ENCODE assay signal across 7 cellular contexts in the genomic region with DNA sequence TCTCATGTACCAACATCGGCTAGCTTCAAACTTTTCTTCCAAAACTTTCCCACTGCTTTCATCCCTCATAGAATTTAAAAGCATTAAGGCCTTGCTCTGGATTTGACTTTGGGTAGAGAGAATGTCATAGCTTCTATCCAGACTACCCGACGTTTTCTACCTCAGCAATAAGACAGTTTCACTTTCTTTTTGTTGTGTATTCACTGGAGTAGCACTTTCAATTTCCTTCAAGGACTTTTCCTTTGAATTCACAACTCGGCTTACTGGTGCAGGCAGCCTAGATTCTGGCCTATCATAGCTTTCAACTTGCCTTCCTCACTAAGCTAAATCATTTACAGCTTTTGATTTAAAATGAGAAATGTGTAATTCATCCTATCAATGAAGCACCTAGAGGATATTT.
A peak's percentile ranks its signal among the peaks of the same experiment; 100 is the strongest.
DNase-seq lines count a peak whose midpoint lies in the region; ATAC-seq and TF ChIP-seq lines count a peak whose summit lies in the region.

No MANE protein-coding gene starts in this region.

- peak overlapping the region; percentile 53 for H3K4me3 Mint-ChIP-seq in stimulated activated effector memory CD8-positive, alpha-beta T cell treated with anti-CD3 and anti-CD28 coated beads, Interleukin-12 subunit alpha, Interleukin-12 subunit beta, amount 100 ng/mL, for 72 hours

- no peak for ATAC-seq in stimulated activated effector memory CD8-positive, alpha-beta T cell treated with anti-CD3 and anti-CD28 coated beads, Interleukin-12 subunit alpha, Interleukin-12 subunit beta, amount 100 ng/mL, for 72 hours
- ATAC-seq in GM18498 (IDR thresholded peaks at IDR 0.05; ENCODE audit: unreplicated experiment) (no peak), HG03135 (IDR thresholded peaks at IDR 0.05; ENCODE audit: unreplicated experiment) (no peak)

- H3K4me3 ChIP-seq in esophagus muscularis mucosa, result peak overlapping the region; percentile 24 to 50 (median 28)

- 65% methylated on average over 4 of the region's 4 CpGs for WGBS in esophagus muscularis mucosa

- no peaks in the 10 kb centered on the region for H3K27me3 ChIP-seq in esophagus muscularis mucosa

- peaks cover 0 to 9% (median 0%) of the 10 kb centered on the region in 4 donors for H3K4me1 ChIP-seq in esophagus muscularis mucosa

- peak; percentile 3 for DNase-seq in GM20000 (ENCODE audit: low spot score)
- DNase-seq in NCI-H2029 treated with DMSO at 0.1 percent for 48 hours (lab: John Stamatoyannopoulos, UW), result peak; percentile 64
- DNase-seq in esophagus muscularis mucosa (ENCODE audit: extremely low spot score), result no peak
- DNase-seq in stimulated activated effector memory CD8-positive, alpha-beta T cell treated with anti-CD3 and anti-CD28 coated beads, Interleukin-12 subunit alpha, Interleukin-12 subunit beta, amount 100 ng/mL, for 72 hours (ENCODE audit: low spot score in 2 of 2), result no peak
- no peak for DNase-seq in HEK293T (ENCODE audit: extremely low spot score)

- H3K9me3 ChIP-seq in esophagus muscularis mucosa, result no peaks in the 10 kb centered on the region

- no peak overlapping the region for H3K27ac Mint-ChIP-seq in stimulated activated effector memory CD8-positive, alpha-beta T cell treated with anti-CD3 and anti-CD28 coated beads, Interleukin-12 subunit alpha, Interleukin-12 subunit beta, amount 100 ng/mL, for 72 hours

- H3K9me3 Mint-ChIP-seq in stimulated activated effector memory CD8-positive, alpha-beta T cell treated with anti-CD3 and anti-CD28 coated beads, Interleukin-12 subunit alpha, Interleukin-12 subunit beta, amount 100 ng/mL, for 72 hours, result peaks cover 3% of the 10 kb centered on the region

- H3K36me3 ChIP-seq in esophagus muscularis mucosa, result no peaks in the 10 kb centered on the region

- no peak for TF ChIP-seq CTCF in GM20000 (IDR thresholded peaks at IDR 0.05; ENCODE audit: extremely low read depth, missing control alignments)
- TF ChIP-seq CTCF in esophagus muscularis mucosa (IDR thresholded peaks at IDR 0.05), result no peak

- POLR2A ChIA-PET in HEK293T (lab: Yijun Ruan, JAX), result no interaction called here

- H3K4me1 Mint-ChIP-seq in stimulated activated effector memory CD8-positive, alpha-beta T cell treated with anti-CD3 and anti-CD28 coated beads, Interleukin-12 subunit alpha, Interleukin-12 subunit beta, amount 100 ng/mL, for 72 hours, result peaks cover 6% of the 10 kb centered on the region

- peak overlapping the region in 2 of 4 donors; percentile 0 to 3 for H3K27ac ChIP-seq in esophagus muscularis mucosa (replicated peaks in 1 of 4)

- CTCF ChIA-PET in HEK293T (lab: Yijun Ruan, JAX), result interaction anchor here (0.6 kb wide), 1 partner anchor 1615 kb away, joined by 3 read pairs; no protein-coding TSS in a partner anchor

- intact Hi-C loops in esophagus muscularis mucosa (cut with DNase I), result no loop called here

- H3K36me3 Mint-ChIP-seq in stimulated activated effector memory CD8-positive, alpha-beta T cell treated with anti-CD3 and anti-CD28 coated beads, Interleukin-12 subunit alpha, Interleukin-12 subunit beta, amount 100 ng/mL, for 72 hours, result no peaks in the 10 kb centered on the region

- no peak for TF ChIP-seq POLR2A in esophagus muscularis mucosa (IDR thresholded peaks at IDR 0.05; ENCODE audit: low read depth)

- no peak for TF ChIP-seq EP300 in esophagus muscularis mucosa (IDR thresholded peaks at IDR 0.05)

TF ChIP-seq in HEK293T, 16 proteins besides CTCF, POLR2A, EP300 and RAD21:
- TF ChIP-seq ZNF384 (IDR thresholded peaks at IDR 0.05) (no peak), SUZ12 (IDR thresholded peaks at IDR 0.05) (no peak), TARDBP (IDR thresholded peaks at IDR 0.05) (no peak), FOXA1 (IDR thresholded peaks at IDR 0.05) (no peak), FOXM1 (IDR thresholded peaks at IDR 0.05; ENCODE audit: borderline replicate concordance) (no peak), NFRKB (IDR thresholded peaks at IDR 0.05) (no peak), BHLHE40 (IDR thresholded peaks at IDR 0.05; ENCODE audit: borderline replicate concordance) (no peak), PKNOX1 (IDR thresholded peaks at IDR 0.05) (no peak), CTBP1 (IDR thresholded peaks at IDR 0.05; ENCODE audit: borderline replicate concordance) (no peak), FOXK2 (IDR thresholded peaks at IDR 0.05) (no peak), HDGF (IDR thresholded peaks at IDR 0.05; ENCODE audit: borderline replicate concordance) (no peak)

Comparison
In these comparisons a context has a peak if more than half of its experiments do, and no peak if none do; other contexts are left out.
1. DNase-seq: peak in GM20000 (single experiment) and NCI-H2029 treated with DMSO at 0.1 percent for 48 hours (single experiment); none in esophagus muscularis mucosa (single experiment), stimulated activated effector memory CD8-positive, alpha-beta T cell treated with anti-CD3 and anti-CD28 coated beads, Interleukin-12 subunit alpha, Interleukin-12 subunit beta, amount 100 ng/mL, for 72 hours (0 of 2) and HEK293T (single experiment).